Comparison of ENCODE assay signal across 8 cellular contexts in the genomic region with DNA sequence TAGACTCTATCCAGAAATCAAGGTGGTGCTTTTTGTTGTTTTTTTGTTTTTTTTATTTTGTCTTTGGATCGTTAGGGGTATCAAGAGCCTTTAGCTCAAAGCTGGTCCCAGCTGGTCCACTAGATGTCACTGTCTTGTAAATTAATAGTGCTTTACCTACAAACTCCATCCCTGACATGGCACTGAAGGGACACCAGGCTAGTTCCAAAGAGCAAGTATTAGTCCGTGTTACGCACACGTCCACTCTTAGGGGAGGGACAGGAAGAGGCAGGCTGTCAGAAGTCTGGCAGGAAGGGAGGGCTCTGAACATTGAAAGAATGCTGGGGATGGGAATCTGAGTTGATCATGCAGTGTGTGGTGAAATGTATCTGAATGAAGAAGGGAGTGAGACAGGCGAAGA.
DNase-seq lines count a peak whose midpoint lies in the region; ATAC-seq and TF ChIP-seq lines count a peak whose summit lies in the region.

No MANE protein-coding gene starts in this region.

- H3K36me3 ChIP-seq in brain microvascular endothelial cell (replicated peaks) (no peaks in the 10 kb centered on the region), mesenchymal stem cell (ENCODE audit: control insufficient read depth in 1 of 2, insufficient read depth in 2 of 2, low read depth in 1 of 2, low read length in 2 of 2) (no peaks in the 10 kb centered on the region)

- no peak overlapping the region for H3K4me2 ChIP-seq in mesenchymal stem cell (ENCODE audit: low read length, poor library complexity, severe bottlenecking)

- no peak overlapping the region for H2AFZ ChIP-seq in mesenchymal stem cell (ENCODE audit: low read depth, low read length)

- peak overlapping the region; percentile 32 for H3K9ac ChIP-seq in mesenchymal stem cell (ENCODE audit: low read length)

- no peaks in the 10 kb centered on the region for H3K4me1 ChIP-seq in mesenchymal stem cell (ENCODE audit: control insufficient read depth, insufficient read depth, low read depth, low read length)

- no peak overlapping the region for H3K4me3 ChIP-seq in brain microvascular endothelial cell (ENCODE audit: low read depth, low read length)
- no peak overlapping the region for H3K4me3 ChIP-seq in mesenchymal stem cell (ENCODE audit: insufficient read depth in 1 of 2, low read depth in 1 of 2, low read length in 2 of 2)

- H3K4me1 Mint-ChIP-seq in CD4-positive, alpha-beta T cell (ENCODE audit: low read depth), result no peaks in the 10 kb centered on the region

- H3K27ac Mint-ChIP-seq in CD4-positive, alpha-beta T cell, result no peak overlapping the region

- no peaks in the 10 kb centered on the region for H3K27me3 Mint-ChIP-seq in CD4-positive, alpha-beta T cell

- H4K91ac ChIP-seq in mesenchymal stem cell (ENCODE audit: low read length), result peak overlapping the region; percentile 25

- H3K9me3 ChIP-seq in mesenchymal stem cell (ENCODE audit: control insufficient read depth, low read length), result no peaks in the 10 kb centered on the region
- H3K9me3 ChIP-seq in CD4-positive, alpha-beta T cell (ENCODE audit: control insufficient read depth, low read length), result no peaks in the 10 kb centered on the region

- no peaks in the 10 kb centered on the region for H3K79me1 ChIP-seq in mesenchymal stem cell (replicated peaks; ENCODE audit: low read length, poor library complexity, severe bottlenecking)

- H2AK5ac ChIP-seq in mesenchymal stem cell (ENCODE audit: low read length, severe bottlenecking), result no peak overlapping the region

- H3K4me3 Mint-ChIP-seq in CD4-positive, alpha-beta T cell, result no peak overlapping the region

- ATAC-seq in GM18909 (IDR thresholded peaks at IDR 0.05; ENCODE audit: poor library complexity, unreplicated experiment) (peak; percentile 93), HG03097 (IDR thresholded peaks at IDR 0.05; ENCODE audit: low FRiP score, unreplicated experiment) (peak; percentile 88)
- no peak for ATAC-seq in CD4-positive, alpha-beta T cell (ENCODE audit: poor library complexity)

- no peak overlapping the region for H2BK120ac ChIP-seq in mesenchymal stem cell (ENCODE audit: low read depth, low read length)

- DNase-seq in D341Med (ENCODE audit: low spot score), result peak; percentile 65
- peak; percentile 32 for DNase-seq in NCI-H2227 treated with DMSO at 0.1 percent for 48 hours (lab: John Stamatoyannopoulos, UW)
- DNase-seq in brain microvascular endothelial cell, result peak; percentile 80
- DNase-seq in mesenchymal stem cell, result peak; percentile 45
- DNase-seq in NCI-H446 treated with DMSO at 0.1 percent for 48 hours (lab: John Stamatoyannopoulos, UW), result no peak
- DNase-seq in CD4-positive, alpha-beta T cell, result no peak

- peak; percentile 76 for TF ChIP-seq CTCF in brain microvascular endothelial cell (IDR thresholded peaks at IDR 0.05; ENCODE audit: low read depth, low read length, missing control alignments)
- no peak for TF ChIP-seq CTCF in CD4-positive, alpha-beta T cell (IDR thresholded peaks at IDR 0.05)

- no peak overlapping the region for H2BK15ac ChIP-seq in mesenchymal stem cell (ENCODE audit: low read depth, poor library complexity, severe bottlenecking)

- no peaks in the 10 kb centered on the region for H3K36me3 Mint-ChIP-seq in CD4-positive, alpha-beta T cell (ENCODE audit: low read depth)

- H3K27ac ChIP-seq in brain microvascular endothelial cell (no peak overlapping the region), mesenchymal stem cell (ENCODE audit: low read length, poor library complexity, severe bottlenecking) (no peak overlapping the region)
- H3K27ac ChIP-seq in CD4-positive, alpha-beta T cell (ENCODE audit: low read depth, low read length), result no peak overlapping the region

- H3K27me3 ChIP-seq in brain microvascular endothelial cell (replicated peaks), result no peaks in the 10 kb centered on the region
- no peaks in the 10 kb centered on the region for H3K27me3 ChIP-seq in mesenchymal stem cell (ENCODE audit: control insufficient read depth in 1 of 2, insufficient read depth in 1 of 2, low read length in 2 of 2)
- no peaks in the 10 kb centered on the region for H3K27me3 ChIP-seq in CD4-positive, alpha-beta T cell (ENCODE audit: control insufficient read depth, insufficient read depth, low read length)

- 42% methylated on average over 5 of the region's 5 CpGs for WGBS in mesenchymal stem cell

- no peak overlapping the region for H2BK12ac ChIP-seq in mesenchymal stem cell (ENCODE audit: low read length in 2 of 2)

- no peak overlapping the region for H2BK5ac ChIP-seq in mesenchymal stem cell (ENCODE audit: low read depth, low read length, poor library complexity, severe bottlenecking)

- no peak overlapping the region for H3K14ac ChIP-seq in mesenchymal stem cell (ENCODE audit: low read length in 2 of 2)

- no peak overlapping the region for H3K4ac ChIP-seq in mesenchymal stem cell (ENCODE audit: low read depth in 1 of 2, low read length in 2 of 2)

- no peak overlapping the region for H3K18ac ChIP-seq in mesenchymal stem cell (ENCODE audit: low read depth in 1 of 2, low read length in 2 of 2)

- in situ Hi-C loops in brain microvascular endothelial cell (cut with HindIII; ENCODE audit: low pct_ligation_motif_present, low sequenced_read_pairs), result no loop called here

- intact Hi-C loops in CD4-positive, alpha-beta T cell (cut with DNase I, micrococcal nuclease), result no loop called here

- no peak overlapping the region for H3K23ac ChIP-seq in mesenchymal stem cell (ENCODE audit: low read length in 2 of 2)

- POLR2A ChIA-PET in CD4-positive, alpha-beta T cell (lab: Charles Lee), result no interaction called here

- H4K8ac ChIP-seq in mesenchymal stem cell (ENCODE audit: low read length), result no peak overlapping the region

- no peaks in the 10 kb centered on the region for H3K9me3 Mint-ChIP-seq in CD4-positive, alpha-beta T cell

- CTCF ChIA-PET in CD4-positive, alpha-beta T cell (lab: Charles Lee), result no interaction called here

Comparison
In these comparisons a context has a peak if more than half of its experiments do, and no peak if none do; other contexts are left out.
1. DNase-seq: peak in D341Med (single experiment), NCI-H2227 treated with DMSO at 0.1 percent for 48 hours (single experiment), brain microvascular endothelial cell (single experiment) and mesenchymal stem cell (single experiment); none in NCI-H446 treated with DMSO at 0.1 percent for 48 hours (single experiment) and CD4-positive, alpha-beta T cell (0 of 10).